8 cellular contexts compared by ENCODE assay signal in the genomic region with DNA sequence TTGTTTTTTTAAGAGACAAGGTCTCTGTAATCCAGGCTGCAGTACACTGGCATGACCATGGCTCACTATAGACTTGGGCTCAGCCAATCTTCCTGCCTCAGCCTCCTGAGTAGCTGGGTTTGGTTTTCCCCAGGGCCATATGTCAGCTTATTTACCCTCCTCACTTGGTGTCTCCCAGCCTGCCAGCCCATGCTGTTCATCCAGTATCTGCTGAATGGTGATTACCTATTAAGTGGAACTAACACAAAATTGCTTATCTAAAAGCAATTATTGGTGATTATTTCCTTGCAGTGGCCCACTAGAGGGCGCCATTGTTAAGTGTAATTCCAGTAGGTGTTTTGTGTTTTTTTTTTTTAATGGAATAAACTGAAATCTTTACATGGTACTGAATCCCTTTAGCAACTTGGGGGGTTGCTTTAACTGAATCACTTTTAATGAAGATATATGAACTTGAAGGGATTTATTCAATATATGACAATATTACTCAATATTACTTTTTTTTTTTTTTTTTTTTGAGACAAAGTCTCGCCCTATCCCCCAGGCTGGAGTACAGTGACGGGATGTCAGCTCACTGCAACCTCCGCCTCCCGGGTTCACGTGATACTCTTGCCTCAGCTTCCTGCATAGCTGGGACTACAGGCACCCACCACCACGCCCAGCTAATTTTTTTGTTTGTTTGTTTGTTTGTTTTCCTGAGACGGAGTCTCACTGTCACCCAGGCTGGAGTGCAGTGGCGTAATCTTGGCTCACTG. TPM values are rescaled to one million over a fixed set of nuclear protein-coding genes. Genes with fewer than 3 reads are reported as not detected.
A peak's percentile ranks its signal among the peaks of the same experiment; 100 is the strongest.
DNase-seq lines count a peak whose midpoint lies in the region; ATAC-seq, FAIRE-seq and TF ChIP-seq lines count a peak whose summit lies in the region.

No MANE protein-coding gene starts in this region.

- H3K79me2 ChIP-seq in keratinocyte (ENCODE audit: control insufficient read depth, insufficient read depth, low read length), result no peaks in the 10 kb centered on the region

- no peaks in the 10 kb centered on the region for H3K4me1 ChIP-seq in keratinocyte (ENCODE audit: control insufficient read depth, extremely low read depth, insufficient read depth, low read length)

- in situ Hi-C loops in astrocyte of the cerebellum (cut with HindIII; ENCODE audit: low sequenced_read_pairs), result no loop called here

- H2AFZ ChIP-seq in keratinocyte (ENCODE audit: control insufficient read depth, low read length), result no peak overlapping the region

- ATAC-seq in HG03439 (IDR thresholded peaks at IDR 0.05; ENCODE audit: unreplicated experiment) (no peak), HG03045 (IDR thresholded peaks at IDR 0.05; ENCODE audit: unreplicated experiment) (no peak)

- H3K4me3 ChIP-seq in astrocyte of the cerebellum (ENCODE audit: low read depth, low read length) (no peak overlapping the region), keratinocyte (ENCODE audit: control insufficient read depth in 2 of 3, extremely low read depth in 1 of 3, insufficient read depth in 2 of 3, low read depth in 1 of 3, low read length in 3 of 3) (no peak overlapping the region)

- H3K36me3 ChIP-seq in keratinocyte (ENCODE audit: control insufficient read depth in 2 of 2, extremely low read depth in 1 of 2, insufficient read depth in 2 of 2, low read length in 2 of 2), result peaks cover 13% of the 10 kb centered on the region in 2 experiments

- H4K20me1 ChIP-seq in keratinocyte (ENCODE audit: control insufficient read depth, extremely low read depth, insufficient read depth, low read length), result no peaks in the 10 kb centered on the region

- DNase-seq in ELF-1 (ENCODE audit: low read depth, low spot score) (peak; percentile 52), NCI-H1092 (lab: John Stamatoyannopoulos, UW) (peak; percentile 32), T-helper 9 cell (peak; percentile 77), astrocyte of the cerebellum (ENCODE audit: low read depth) (peak; percentile 65), keratinocyte (ENCODE audit: low read depth, low spot score) (no peak)
- DNase-seq in stimulated activated CD4-positive, alpha-beta T cell treated with anti-CD3 and anti-CD28 coated beads, Interleukin-2, amount 100 ng/mL, for 48 hours, result peak; percentile 72

- no peaks in the 10 kb centered on the region for H3K9me3 ChIP-seq in keratinocyte (ENCODE audit: control insufficient read depth, low read depth, low read length)

- H3K27me3 ChIP-seq in keratinocyte (ENCODE audit: control insufficient read depth, extremely low read depth, insufficient read depth, low read length), result no peaks in the 10 kb centered on the region

- H3K27ac ChIP-seq in keratinocyte (ENCODE audit: control insufficient read depth, insufficient read depth, low read length), result no peak overlapping the region

- FAIRE-seq in keratinocyte (lab: Jason Lieb, UNC), result no peak

- TF ChIP-seq CTCF in astrocyte of the cerebellum (IDR thresholded peaks at IDR 0.05; ENCODE audit: low read depth, low read length, missing control alignments) (peak; percentile 55), keratinocyte (optimal IDR thresholded peaks at IDR 0.05 in 1 of 3, IDR thresholded peaks at IDR 0.05 in 1 of 3, conservative IDR thresholded peaks at IDR 0.05 in 1 of 3; ENCODE audit: extremely low read depth in 1 of 3, insufficient read depth in 2 of 3, low read length in 3 of 3) (peak in 2 of 3 experiments; percentile 50 to 77)

- no peak overlapping the region for H3K9ac ChIP-seq in keratinocyte (ENCODE audit: control insufficient read depth, extremely low read depth, insufficient read depth, low read length)

- dilution Hi-C loops in keratinocyte (cut with MboI; ENCODE audit: extremely low pct_ligation_motif_present, low sequenced_read_pairs), result no loop called here

- no peaks in the 10 kb centered on the region for H3K9me1 ChIP-seq in keratinocyte (ENCODE audit: control insufficient read depth, extremely low read depth, insufficient read depth, low read length)

- no peak overlapping the region for H3K4me2 ChIP-seq in keratinocyte (ENCODE audit: control insufficient read depth, extremely low read depth, insufficient read depth, low read depth, low read length)

RNA-seq across cellular contexts. Expression of a gene that starts 13.8 kb away (rescaled TPM):
- polyA plus RNA-seq in keratinocyte, result 22.1 to 37.5 TPM (median 35.9 TPM) in 3 replicates
- 13.0 TPM for polyA plus RNA-seq in keratinocyte (2011; ENCODE audit: low read depth)
- polyA plus RNA-seq in keratinocyte (2011; cell fraction: cytosol; rRNA removed), result 17.8 and 19.9 TPM in 2 replicates
- 30.3 and 40.1 TPM in 2 replicates for polyA plus RNA-seq in keratinocyte (2011; cell fraction: nucleus; rRNA removed)
- polyA plus RNA-seq in keratinocyte (2012; ENCODE audit: low replicate concordance), result 12.1 and 26.2 TPM in 2 replicates
- polyA minus RNA-seq in keratinocyte, result 12.2 to 47.6 TPM (median 19.7 TPM) in 3 replicates
- 48.7 TPM for polyA minus RNA-seq in keratinocyte (2011; cell fraction: cytosol; rRNA and poly(A)+ RNA removed)
- 8.0 and 18.8 TPM in 2 replicates for polyA minus RNA-seq in keratinocyte (2011; cell fraction: nucleus; rRNA and poly(A)+ RNA removed)

RNA-seq across cellular contexts. Expression of a gene that starts 43.0 kb away (rescaled TPM):
- polyA plus RNA-seq in keratinocyte, result not detected in 3 replicates
- polyA plus RNA-seq in keratinocyte (2011; ENCODE audit: low read depth), result not detected
- 0.04 TPM in 2 replicates for polyA plus RNA-seq in keratinocyte (2011; cell fraction: cytosol; rRNA removed)
- polyA plus RNA-seq in keratinocyte (2011; cell fraction: nucleus; rRNA removed), result not detected in 2 replicates
- 0.11 TPM in 1 of 2 replicates, not detected in the other for polyA plus RNA-seq in keratinocyte (2012; ENCODE audit: low replicate concordance)
- not detected in 3 replicates for polyA minus RNA-seq in keratinocyte
- polyA minus RNA-seq in keratinocyte (2011; cell fraction: cytosol; rRNA and poly(A)+ RNA removed), result not detected
- polyA minus RNA-seq in keratinocyte (2011; cell fraction: nucleus; rRNA and poly(A)+ RNA removed), result not detected in 2 replicates
